ENCODE assay signal across 32 cellular contexts in genomic region chr5:141808857-141809256, GRCh38.
"Had no signal": no experiment of that assay in that cellular context is flagged by ENCODE, and none has a peak within 500 bp of the region (broad histone marks: within the 10 kb centered on the region; RNA-seq: fewer than 3 reads in every experiment).

No MANE protein-coding gene starts in this region.

- DNase-seq: activated CD4-positive, alpha-beta T cell treated with anti-CD3 and anti-CD28 coated beads for 1 hour; activated CD4-positive, alpha-beta T cell treated with anti-CD3 and anti-CD28 coated beads, Interleukin-2, amount 10 ng/mL, durations not matched to agents 7 days and 5 days; activated gamma-delta T cell treated with Interleukin-2 at 50 U/mL for 16 hours; activated T-cell treated with anti-CD3 and anti-CD28 coated beads, Interleukin-2, amount 50 U/mL, for 4 hours; aorta; body of pancreas; dermis blood vessel endothelial cell; effector CD8-positive, alpha-beta T cell; gastrocnemius medialis; glutamatergic neuron; left cardiac atrium; mammary epithelial cell; pancreas; retina; stimulated activated CD4-positive, alpha-beta T cell treated with anti-CD3 and anti-CD28 coated beads, Interleukin-12 subunit alpha, Interleukin-12 subunit beta, amount 100 ng/mL, for 4 hours; stimulated activated CD4-positive, alpha-beta T cell treated with anti-CD3 and anti-CD28 coated beads, Interleukin-4, amount 100 ng/mL, for 24 hours; SW 1271; T1000 had no signal

- H3K36me3 Mint-ChIP-seq: activated naive CD8-positive, alpha-beta T cell; type B pancreatic cell; WTC11 had no signal

- H3K9me3 Mint-ChIP-seq: activated CD4-positive, alpha-beta memory T cell treated with anti-CD3 and anti-CD28 coated beads, Interleukin-2, amount 10 ng/mL, durations not matched to agents 7 days and 5 days; activated CD4-positive, alpha-beta T cell treated with anti-CD3 and anti-CD28 coated beads, Interleukin-2, amount 10 ng/mL, durations not matched to agents 7 days and 5 days; activated T-cell treated with anti-CD3 and anti-CD28 coated beads, Interleukin-2, amount 50 U/mL, for 4 hours; activated T-helper 17 cell treated with anti-CD3 and anti-CD28 coated beads, Interleukin-2, amount 50 U/mL, for 72 hours; nephron; stimulated activated effector memory CD8-positive, alpha-beta T cell treated with anti-CD3 and anti-CD28 coated beads, Interleukin-12 subunit alpha, Interleukin-12 subunit beta, amount 100 ng/mL, for 72 hours; stimulated activated naive CD8-positive, alpha-beta T cell treated with anti-CD3 and anti-CD28 coated beads, Interleukin-15, Interleukin-2, amounts not matched to agents 100 ng/mL and 50 ng/mL, for 24 hours; T-helper 1 cell treated with Interleukin-12 subunit alpha and Interleukin-12 subunit beta and Interleukin-4 antibody, amounts not matched to agents 30 μg/mL and 1 μg/mL, for 36 hours; type B pancreatic cell; WTC11 had no signal

- H3K4me3 ChIP-seq: body of pancreas, gastrocnemius medialis, hepatocyte, pancreas, prostate gland, skin epidermis, vagina had no signal

- H3K4me3 Mint-ChIP-seq: activated CD4-positive, alpha-beta memory T cell treated with anti-CD3 and anti-CD28 coated beads, Interleukin-2, amount 10 ng/mL, durations not matched to agents 7 days and 5 days; activated CD4-positive, alpha-beta T cell treated with anti-CD3 and anti-CD28 coated beads, Interleukin-2, amount 10 ng/mL, durations not matched to agents 7 days and 5 days; activated naive CD8-positive, alpha-beta T cell; activated T-cell treated with anti-CD3 and anti-CD28 coated beads, Interleukin-2, amount 50 U/mL, for 4 hours; activated T-helper 17 cell treated with anti-CD3 and anti-CD28 coated beads, Interleukin-2, amount 50 U/mL, for 72 hours; stimulated activated effector memory CD8-positive, alpha-beta T cell treated with anti-CD3 and anti-CD28 coated beads, Interleukin-12 subunit alpha, Interleukin-12 subunit beta, amount 100 ng/mL, for 72 hours; stimulated activated naive CD8-positive, alpha-beta T cell treated with anti-CD3 and anti-CD28 coated beads, Interleukin-15, Interleukin-2, amounts not matched to agents 100 ng/mL and 50 ng/mL, for 24 hours; T-helper 1 cell treated with Interleukin-12 subunit alpha and Interleukin-12 subunit beta and Interleukin-4 antibody, amounts not matched to agents 30 μg/mL and 1 μg/mL, for 36 hours; type B pancreatic cell; WTC11 had no signal

- H3K27ac ChIP-seq: body of pancreas, gastrocnemius medialis, hepatocyte, pancreas, prostate gland, skin epidermis, vagina had no signal

- H3K4me1 Mint-ChIP-seq: activated CD4-positive, alpha-beta T cell treated with anti-CD3 and anti-CD28 coated beads, Interleukin-2, amount 10 ng/mL, durations not matched to agents 7 days and 5 days; activated T-helper 17 cell treated with anti-CD3 and anti-CD28 coated beads, Interleukin-2, amount 50 U/mL, for 72 hours had no signal

- H3K27me3 ChIP-seq: body of pancreas, pancreas, vagina had no signal

- ATAC-seq: activated T-cell treated with anti-CD3 and anti-CD28 coated beads, Interleukin-2, amount 50 U/mL, for 4 hours; activated T-helper 17 cell treated with anti-CD3 and anti-CD28 coated beads, Interleukin-2, amount 50 U/mL, for 72 hours; body of pancreas; gastrocnemius medialis; left cardiac atrium; pancreas; sciatic nerve; stimulated activated effector memory CD8-positive, alpha-beta T cell treated with anti-CD3 and anti-CD28 coated beads, Interleukin-12 subunit alpha, Interleukin-12 subunit beta, amount 100 ng/mL, for 72 hours; WTC11 had no signal

- H3K27ac Mint-ChIP-seq: activated CD4-positive, alpha-beta memory T cell treated with anti-CD3 and anti-CD28 coated beads, Interleukin-2, amount 10 ng/mL, durations not matched to agents 7 days and 5 days; activated CD4-positive, alpha-beta T cell treated with anti-CD3 and anti-CD28 coated beads, Interleukin-2, amount 10 ng/mL, durations not matched to agents 7 days and 5 days; activated naive CD8-positive, alpha-beta T cell; activated T-helper 17 cell treated with anti-CD3 and anti-CD28 coated beads, Interleukin-2, amount 50 U/mL, for 72 hours; nephron; stimulated activated effector memory CD8-positive, alpha-beta T cell treated with anti-CD3 and anti-CD28 coated beads, Interleukin-12 subunit alpha, Interleukin-12 subunit beta, amount 100 ng/mL, for 72 hours; stimulated activated naive CD8-positive, alpha-beta T cell treated with anti-CD3 and anti-CD28 coated beads, Interleukin-15, Interleukin-2, amounts not matched to agents 100 ng/mL and 50 ng/mL, for 24 hours; T-helper 1 cell treated with Interleukin-12 subunit alpha and Interleukin-12 subunit beta and Interleukin-4 antibody, amounts not matched to agents 30 μg/mL and 1 μg/mL, for 36 hours; type B pancreatic cell; WTC11 had no signal
